Comparison of ENCODE assay signal across 12 cellular contexts in genomic region chrX:19876962-19877361, GRCh38.
"Had no signal": no experiment of that assay in that cellular context is flagged by ENCODE, and none has a peak within 500 bp of the region (broad histone marks: within the 10 kb centered on the region; RNA-seq: fewer than 3 reads in every experiment).

No MANE protein-coding gene starts in this region.

- ATAC-seq: effector memory CD8-positive, alpha-beta T cell; heart right ventricle; left cardiac atrium; lower lobe of right lung had no signal

- H3K9me3 Mint-ChIP-seq: effector memory CD8-positive, alpha-beta T cell had no signal

- H3K4me3 Mint-ChIP-seq: effector memory CD8-positive, alpha-beta T cell had no signal

- H3K27me3 Mint-ChIP-seq: effector memory CD8-positive, alpha-beta T cell had no signal

- DNase-seq: activated CD4-positive, alpha-beta T cell treated with anti-CD3 and anti-CD28 coated beads, Interleukin-2, amount 50 U/mL, for 1 hour; activated CD8-positive, alpha-beta memory T cell treated with anti-CD3 and anti-CD28 coated beads for 24 hours; aorta; cerebellar nuclear complex; effector memory CD8-positive, alpha-beta T cell; foreskin melanocyte; heart right ventricle; left cardiac atrium; lower lobe of right lung; midbrain; stimulated activated CD4-positive, alpha-beta T cell treated with anti-CD3 and anti-CD28 coated beads, Interleukin-2, amount 100 ng/mL, for 24 hours; thyroid gland had no signal
